Comparison of ENCODE assay signal across 21 cellular contexts in the genomic region with DNA sequence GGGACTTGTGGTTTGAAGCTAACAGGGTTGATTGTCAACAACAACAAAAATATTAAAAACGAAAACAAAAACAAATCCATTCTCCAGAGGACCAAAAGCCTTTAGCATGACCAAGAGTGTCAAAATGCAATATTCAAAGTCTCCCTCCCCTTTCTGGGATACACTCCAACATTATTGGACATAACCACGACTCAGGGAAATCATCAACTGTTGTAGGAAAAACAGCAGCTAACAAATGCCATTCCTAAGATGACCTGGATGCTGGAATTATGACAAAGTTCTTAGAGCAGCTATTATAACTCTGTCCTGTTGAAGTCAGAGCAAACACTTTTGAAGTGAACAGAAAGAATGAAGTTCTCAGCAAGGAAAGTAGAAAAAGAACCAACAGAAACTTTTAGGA.
DNase-seq lines count a peak whose midpoint lies in the region; ATAC-seq, FAIRE-seq and TF ChIP-seq lines count a peak whose summit lies in the region.
"Had no signal": no experiment of that assay in that cellular context is flagged by ENCODE, and none has a peak within 500 bp of the region (broad histone marks: within the 10 kb centered on the region; RNA-seq: fewer than 3 reads in every experiment).

No MANE protein-coding gene starts in this region.

- H3K4ac ChIP-seq in neuronal stem cell (ENCODE audit: low read length), result no peak overlapping the region

- H3K9me3 ChIP-seq in astrocyte (ENCODE audit: insufficient read depth, low read depth, low read length), result no peaks in the 10 kb centered on the region
- H3K9me3 ChIP-seq in ovary, result no peaks in the 10 kb centered on the region
- H3K9me3 ChIP-seq in neuronal stem cell (replicated peaks in 1 of 2; ENCODE audit: control insufficient read depth in 2 of 2, insufficient read depth in 1 of 2, low read depth in 1 of 2, low read length in 2 of 2), result peaks cover 4 to 5% of the 10 kb centered on the region in 2 donors
- H3K9me3 ChIP-seq in suprapubic skin, result no peaks in the 10 kb centered on the region
- H3K9me3 ChIP-seq: ascending aorta, gastroesophageal sphincter, right lobe of liver had no signal

- H2BK12ac ChIP-seq in neuronal stem cell (ENCODE audit: low read length), result no peak overlapping the region

- peak overlapping the region; percentile 3 for H3K27ac Mint-ChIP-seq in astrocyte (ENCODE audit: unreplicated experiment)
- H3K27ac Mint-ChIP-seq: activated CD8-positive, alpha-beta memory T cell treated with anti-CD3 and anti-CD28 coated beads, Interleukin-2, amount 10 ng/mL, durations not matched to agents 7 days and 5 days had no signal

- intact Hi-C loops in left ventricle myocardium superior (cut with micrococcal nuclease) (no loop called here), cardiac septum (cut with DNase I) (no loop called here), ovary (cut with DNase I) (no loop called here)

- H3K27me3 ChIP-seq in astrocyte (ENCODE audit: insufficient read depth, low read length) (no peaks in the 10 kb centered on the region), ovary (no peaks in the 10 kb centered on the region), neuronal stem cell (ENCODE audit: control insufficient read depth in 3 of 3, insufficient read depth in 3 of 3, low read depth in 1 of 3, low read length in 3 of 3) (no peaks in the 10 kb centered on the region), suprapubic skin (no peaks in the 10 kb centered on the region)
- H3K27me3 ChIP-seq: ascending aorta, gastroesophageal sphincter, right lobe of liver had no signal

- ATAC-seq in left ventricle myocardium superior, result peak; percentile 51
- ATAC-seq: activated CD8-positive, alpha-beta memory T cell treated with anti-CD3 and anti-CD28 coated beads, Interleukin-2, amount 10 ng/mL, durations not matched to agents 7 days and 5 days; gastroesophageal sphincter; right lobe of liver had no signal

- H2BK15ac ChIP-seq in neuronal stem cell (ENCODE audit: low read length), result no peak overlapping the region

- H3K36me3 Mint-ChIP-seq in astrocyte (ENCODE audit: low read depth, unreplicated experiment), result peaks cover 9% of the 10 kb centered on the region

- H4K8ac ChIP-seq in neuronal stem cell (ENCODE audit: low read depth, low read length), result no peak overlapping the region

- H3K4me1 Mint-ChIP-seq in astrocyte (ENCODE audit: low read depth, unreplicated experiment), result peaks cover 15% of the 10 kb centered on the region
- H3K4me1 Mint-ChIP-seq: activated CD8-positive, alpha-beta memory T cell treated with anti-CD3 and anti-CD28 coated beads, Interleukin-2, amount 10 ng/mL, durations not matched to agents 7 days and 5 days had no signal

- no peak overlapping the region for H2BK5ac ChIP-seq in neuronal stem cell (ENCODE audit: low read length)

- H3K36me3 ChIP-seq in astrocyte (ENCODE audit: insufficient read depth, low read length) (no peaks in the 10 kb centered on the region), ovary (no peaks in the 10 kb centered on the region), neuronal stem cell (replicated peaks in 1 of 2; ENCODE audit: control insufficient read depth in 2 of 2, insufficient read depth in 2 of 2, low read length in 2 of 2) (peaks cover 0 to 2% of the 10 kb centered on the region in 2 donors), suprapubic skin (no peaks in the 10 kb centered on the region)
- H3K36me3 ChIP-seq: ascending aorta, right lobe of liver had no signal

- no peak overlapping the region for H3K4me3 Mint-ChIP-seq in astrocyte (ENCODE audit: unreplicated experiment)
- H3K4me3 Mint-ChIP-seq: activated CD8-positive, alpha-beta memory T cell treated with anti-CD3 and anti-CD28 coated beads, Interleukin-2, amount 10 ng/mL, durations not matched to agents 7 days and 5 days; neural crest cell had no signal

- peak; percentile 79 for FAIRE-seq in astrocyte (lab: Jason Lieb, UNC)

- no peaks in the 10 kb centered on the region for H3K79me2 ChIP-seq in astrocyte (ENCODE audit: insufficient read depth, low read length)

- no peak overlapping the region for H2BK120ac ChIP-seq in neuronal stem cell (ENCODE audit: low read depth, low read length)

- no peaks in the 10 kb centered on the region for H3K79me1 ChIP-seq in neuronal stem cell (ENCODE audit: low read depth, low read length)

- TF ChIP-seq CTCF in astrocyte (IDR thresholded peaks at IDR 0.05; ENCODE audit: insufficient read depth, low read depth, low read length), result no peak
- TF ChIP-seq CTCF in fibroblast of villous mesenchyme (IDR thresholded peaks at IDR 0.05; ENCODE audit: insufficient read depth, low read depth, low read length), result no peak
- TF ChIP-seq CTCF in ovary (IDR thresholded peaks at IDR 0.05), result no peak
- no peak for TF ChIP-seq CTCF in suprapubic skin (IDR thresholded peaks at IDR 0.05)

- H3K23ac ChIP-seq in neuronal stem cell (ENCODE audit: low read depth, low read length, poor library complexity), result no peak overlapping the region

- H3K27ac ChIP-seq in astrocyte (ENCODE audit: low read depth, low read length), result no peak overlapping the region
- no peak overlapping the region for H3K27ac ChIP-seq in ovary
- no peak overlapping the region for H3K27ac ChIP-seq in neuronal stem cell (replicated peaks; ENCODE audit: low read length)
- no peak overlapping the region for H3K27ac ChIP-seq in suprapubic skin
- H3K27ac ChIP-seq: ascending aorta, gastroesophageal sphincter, right lobe of liver had no signal

- H3K27me3 Mint-ChIP-seq in astrocyte (ENCODE audit: low read depth, unreplicated experiment), result no peaks in the 10 kb centered on the region
- H3K27me3 Mint-ChIP-seq: activated CD8-positive, alpha-beta memory T cell treated with anti-CD3 and anti-CD28 coated beads, Interleukin-2, amount 10 ng/mL, durations not matched to agents 7 days and 5 days had no signal

- H3K4me2 ChIP-seq in astrocyte (ENCODE audit: low read length), result no peak overlapping the region
- H3K4me2 ChIP-seq in neuronal stem cell (ENCODE audit: insufficient read depth, low read length, poor library complexity, severe bottlenecking), result no peak overlapping the region

- H3K4me1 ChIP-seq in astrocyte (ENCODE audit: insufficient read depth, low read length) (peaks cover 4% of the 10 kb centered on the region), ovary (ENCODE audit: insufficient read depth) (no peaks in the 10 kb centered on the region), neuronal stem cell (ENCODE audit: control insufficient read depth in 2 of 2, insufficient read depth in 1 of 2, low read depth in 1 of 2, low read length in 2 of 2) (peaks cover 0 to 4% of the 10 kb centered on the region in 2 donors), suprapubic skin (no peaks in the 10 kb centered on the region)
- H3K4me1 ChIP-seq: right lobe of liver had no signal

- no peaks in the 10 kb centered on the region for H3K9me3 Mint-ChIP-seq in astrocyte (ENCODE audit: unreplicated experiment)

- no peak overlapping the region for H2AK5ac ChIP-seq in neuronal stem cell (ENCODE audit: low read depth, low read length)

- H3K18ac ChIP-seq in neuronal stem cell (ENCODE audit: low read length), result no peak overlapping the region

- no peak overlapping the region for H4K91ac ChIP-seq in neuronal stem cell (ENCODE audit: low read depth, low read length, poor library complexity)

- H3K9ac ChIP-seq in astrocyte (ENCODE audit: low read length) (no peak overlapping the region), neuronal stem cell (ENCODE audit: low read depth, low read length, poor library complexity) (no peak overlapping the region)

- H3K14ac ChIP-seq in neuronal stem cell (ENCODE audit: low read length), result no peak overlapping the region

- H3K4me3 ChIP-seq in astrocyte (ENCODE audit: insufficient read depth, low read depth, low read length) (no peak overlapping the region), fibroblast of villous mesenchyme (ENCODE audit: low read depth, low read length) (no peak overlapping the region), ovary (no peak overlapping the region), neuronal stem cell (ENCODE audit: low read length in 2 of 2) (no peak overlapping the region), suprapubic skin (no peak overlapping the region)
- H3K4me3 ChIP-seq: ascending aorta, gastroesophageal sphincter, right lobe of liver had no signal

- H2AFZ ChIP-seq in astrocyte (ENCODE audit: low read depth, low read length) (no peak overlapping the region), neuronal stem cell (ENCODE audit: low read length) (no peak overlapping the region)

- DNase-seq in left ventricle myocardium superior (no peak), cardiac septum (ENCODE audit: low spot score) (no peak), astrocyte (ENCODE audit: low read depth) (peak; percentile 73), fibroblast of villous mesenchyme (ENCODE audit: low read depth) (peak; percentile 56), ovary (no peak), neuronal stem cell (ENCODE audit: low spot score) (no peak), suprapubic skin (ENCODE audit: low spot score in 2 of 2) (no peak)
- no peak for DNase-seq in activated CD8-positive, alpha-beta memory T cell treated with anti-CD3 and anti-CD28 coated beads for 24 hours
- DNase-seq: activated CD4-positive, CD25-positive, alpha-beta regulatory T cell; activated CD8-positive, alpha-beta memory T cell treated with anti-CD3 and anti-CD28 coated beads, Interleukin-2, amount 10 ng/mL, durations not matched to agents 7 days and 5 days; activated effector memory CD4-positive, alpha-beta T cell treated with anti-CD3 and anti-CD28 coated beads, Interleukin-2, amount 50 U/mL, for 16 hours; effector CD4-positive, alpha-beta T cell; GDM1; mesendoderm; NCI-H1092 treated with DMSO at 0.1 percent for 48 hours; right lobe of liver; RPMI8226; stimulated activated CD4-positive, alpha-beta T cell treated with anti-CD3 and anti-CD28 coated beads, Interleukin-2, amount 100 ng/mL, for 48 hours had no signal

- no peak for TF ChIP-seq POLR2A in ovary (IDR thresholded peaks at IDR 0.05)
- no peak for TF ChIP-seq POLR2A in suprapubic skin (IDR thresholded peaks at IDR 0.05)

- WGBS in ovary, 3 donors, result 43 to 49% (median 46%) methylated on average over 2 of the region's 2 CpGs
- WGBS in neuronal stem cell (ENCODE audit: extremely low coverage in 2 of 2, insufficient read length in 2 of 2, insufficient replicate concordance in 1 of 2), 2 donors, result no CpG with 5 or more reads among the region's 2 CpGs
- 51% methylated on average over 2 of the region's 2 CpGs for WGBS in suprapubic skin

- no peaks in the 10 kb centered on the region for H4K20me1 ChIP-seq in astrocyte (ENCODE audit: insufficient read depth, low read length)

- TF ChIP-seq EP300 in ovary (IDR thresholded peaks at IDR 0.05) (no peak), suprapubic skin (IDR thresholded peaks at IDR 0.05) (no peak)

Comparison
In these comparisons a context has a peak if more than half of its experiments do, and no peak if none do; other contexts are left out.
1. DNase-seq: peak in astrocyte (single experiment) and fibroblast of villous mesenchyme (single experiment); none in left ventricle myocardium superior (single experiment), cardiac septum (single experiment), ovary (0 of 5), neuronal stem cell (single experiment), activated CD8-positive, alpha-beta memory T cell treated with anti-CD3 and anti-CD28 coated beads for 24 hours (single experiment) and suprapubic skin (0 of 2).